16 cellular contexts compared by ENCODE assay signal in the genomic region with DNA sequence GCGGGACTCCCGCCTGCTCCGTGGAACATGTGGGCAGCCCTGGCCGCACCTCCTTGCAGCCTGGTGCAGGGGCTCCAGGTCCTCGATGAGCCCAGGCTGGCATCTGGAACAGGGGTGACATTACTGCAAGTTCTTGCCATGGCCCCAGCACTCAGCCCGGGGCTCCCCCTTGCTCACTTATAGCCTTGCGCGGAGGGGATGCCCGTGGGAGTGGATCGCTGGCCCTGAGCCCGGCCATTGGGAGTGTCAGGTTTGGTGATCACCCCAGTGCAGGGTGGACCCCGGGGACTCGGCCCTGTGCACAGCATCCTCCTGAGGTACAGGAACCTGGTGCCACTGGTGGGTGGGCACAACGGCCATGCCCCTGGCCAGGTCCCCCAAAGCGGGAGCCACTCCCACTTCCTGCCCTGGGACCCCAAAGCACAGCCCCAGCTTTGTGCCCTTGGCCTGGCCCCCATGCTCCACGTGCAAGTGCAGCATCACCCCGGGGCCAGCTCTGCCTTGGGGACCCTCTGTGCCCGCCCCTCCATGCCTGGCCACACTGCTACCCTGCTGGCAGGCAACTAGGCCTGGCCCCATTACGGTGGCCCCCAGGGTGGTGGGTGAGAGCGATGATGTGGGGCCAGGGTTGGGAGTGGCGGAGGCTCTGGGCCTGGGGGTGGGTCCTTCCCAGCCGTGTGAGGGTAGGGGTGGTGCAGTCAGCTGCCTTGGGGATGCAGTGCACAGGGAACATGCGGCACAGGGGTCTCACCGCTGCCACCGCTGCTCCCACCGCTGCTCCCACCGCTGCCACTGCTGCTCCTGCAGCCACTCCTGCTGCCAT.
"Had no signal": no experiment of that assay in that cellular context is flagged by ENCODE, and none has a peak within 500 bp of the region (broad histone marks: within the 10 kb centered on the region; RNA-seq: fewer than 3 reads in every experiment).

No MANE protein-coding gene starts in this region.

- H3K27me3 Mint-ChIP-seq: activated CD4-positive, alpha-beta T cell treated with anti-CD3 and anti-CD28 coated beads, Interleukin-2, amount 10 ng/mL, durations not matched to agents 7 days and 5 days had no signal

- H3K4me1 ChIP-seq: vagina had no signal

- H3K36me3 Mint-ChIP-seq: activated naive CD4-positive, alpha-beta T cell treated with anti-CD3 and anti-CD28 coated beads, Interleukin-2, amount 50 U/mL, for 72 hours; naive thymus-derived CD8-positive, alpha-beta T cell; WTC11 had no signal

- H3K27ac ChIP-seq: hepatocyte, tibial nerve, vagina had no signal

- H3K4me3 Mint-ChIP-seq: activated CD4-positive, alpha-beta T cell treated with anti-CD3 and anti-CD28 coated beads, Interleukin-2, amount 10 ng/mL, durations not matched to agents 7 days and 5 days; central memory CD8-positive, alpha-beta T cell; dendritic cell treated with granulocyte-macrophage colony-stimulating factor and Interleukin-4, amounts not matched to agents 40 ng/mL and 50 ng/mL, for 4 days; naive thymus-derived CD8-positive, alpha-beta T cell; T-helper 1 cell treated with Interleukin-12 subunit alpha and Interleukin-12 subunit beta and Interleukin-4 antibody, amounts not matched to agents 30 μg/mL and 1 μg/mL, for 36 hours; WTC11 had no signal

- H3K4me1 Mint-ChIP-seq: activated CD4-positive, alpha-beta T cell treated with anti-CD3 and anti-CD28 coated beads, Interleukin-2, amount 10 ng/mL, durations not matched to agents 7 days and 5 days; central memory CD8-positive, alpha-beta T cell; naive thymus-derived CD8-positive, alpha-beta T cell; WTC11 had no signal

- H3K79me2 ChIP-seq: hepatocyte had no signal

- H3K4me2 ChIP-seq: hepatocyte had no signal

- H3K9me3 Mint-ChIP-seq: activated CD4-positive, alpha-beta T cell treated with anti-CD3 and anti-CD28 coated beads, Interleukin-2, amount 10 ng/mL, durations not matched to agents 7 days and 5 days; activated naive CD4-positive, alpha-beta T cell treated with anti-CD3 and anti-CD28 coated beads, Interleukin-2, amount 50 U/mL, for 72 hours; central memory CD8-positive, alpha-beta T cell; dendritic cell treated with granulocyte-macrophage colony-stimulating factor and Interleukin-4, amounts not matched to agents 40 ng/mL and 50 ng/mL, for 4 days; naive thymus-derived CD8-positive, alpha-beta T cell; T-helper 1 cell treated with Interleukin-12 subunit alpha and Interleukin-12 subunit beta and Interleukin-4 antibody, amounts not matched to agents 30 μg/mL and 1 μg/mL, for 36 hours had no signal

- H3K27ac Mint-ChIP-seq: activated CD4-positive, alpha-beta T cell treated with anti-CD3 and anti-CD28 coated beads, Interleukin-2, amount 10 ng/mL, durations not matched to agents 7 days and 5 days; activated naive CD4-positive, alpha-beta T cell treated with anti-CD3 and anti-CD28 coated beads, Interleukin-2, amount 50 U/mL, for 72 hours; dendritic cell treated with granulocyte-macrophage colony-stimulating factor and Interleukin-4, amounts not matched to agents 40 ng/mL and 50 ng/mL, for 4 days; T-helper 1 cell treated with Interleukin-12 subunit alpha and Interleukin-12 subunit beta and Interleukin-4 antibody, amounts not matched to agents 30 μg/mL and 1 μg/mL, for 36 hours; WTC11 had no signal

- H3K27me3 ChIP-seq: body of pancreas, hepatocyte, tibial nerve, vagina had no signal

- H3K9me3 ChIP-seq: body of pancreas, tibial nerve, vagina had no signal

- DNase-seq: activated CD4-positive, alpha-beta T cell treated with anti-CD3 and anti-CD28 coated beads, Interleukin-2, amount 10 ng/mL, durations not matched to agents 7 days and 5 days; amniotic stem cell; erythroblast; occipital lobe; stimulated activated CD4-positive, alpha-beta T cell treated with anti-CD3 and anti-CD28 coated beads, Interleukin-15, amount 100 ng/mL, for 24 hours had no signal

- H3K36me3 ChIP-seq: tibial nerve, vagina had no signal

- H3K4me3 ChIP-seq: body of pancreas, hepatocyte, lung, tibial nerve, vagina had no signal

- H2AFZ ChIP-seq: hepatocyte had no signal
